In genomic region chr9:110763568-110763967, GRCh38 we compare ENCODE assay signal across 27 cellular contexts.
"Had no signal": no experiment of that assay in that cellular context is flagged by ENCODE, and none has a peak within 500 bp of the region (broad histone marks: within the 10 kb centered on the region; RNA-seq: fewer than 3 reads in every experiment).

No MANE protein-coding gene starts in this region.

- H3K27me3 Mint-ChIP-seq: activated CD4-positive, alpha-beta T cell treated with anti-CD3 and anti-CD28 coated beads, Interleukin-2, amount 10 ng/mL, durations not matched to agents 7 days and 5 days; activated CD8-positive, alpha-beta memory T cell treated with anti-CD3 and anti-CD28 coated beads, Interleukin-2, amount 10 ng/mL, durations not matched to agents 7 days and 5 days; activated CD8-positive, alpha-beta T cell treated with anti-CD3 and anti-CD28 coated beads for 36 hours; activated naive CD8-positive, alpha-beta T cell treated with anti-CD3 and anti-CD28 coated beads, Interleukin-2, amount 50 U/mL, for 24 hours; naive B cell; T-cell had no signal

- H3K4me3 Mint-ChIP-seq: activated CD4-positive, alpha-beta T cell treated with anti-CD3 and anti-CD28 coated beads, Interleukin-2, amount 10 ng/mL, durations not matched to agents 7 days and 5 days; activated CD8-positive, alpha-beta memory T cell treated with anti-CD3 and anti-CD28 coated beads, Interleukin-2, amount 10 ng/mL, durations not matched to agents 7 days and 5 days; activated CD8-positive, alpha-beta T cell treated with anti-CD3 and anti-CD28 coated beads for 36 hours; activated naive CD8-positive, alpha-beta T cell treated with anti-CD3 and anti-CD28 coated beads, Interleukin-2, amount 50 U/mL, for 24 hours; dendritic cell treated with granulocyte-macrophage colony-stimulating factor and Interleukin-4, amounts not matched to agents 40 ng/mL and 50 ng/mL, for 4 days; naive B cell; neural crest cell; stimulated activated naive B cell treated with anti-CD40 and anti-IgM and Interleukin-4, amounts not matched to agents 10 μg/mL and 1 μg/mL and 100 μg/mL, for 72 hours; T-cell; T-helper 2 cell treated with Interferon-gamma antibody and Interleukin-4, amounts not matched to agents 5 μg/mL and 100 μg/mL, for 36 hours had no signal

- H3K36me3 ChIP-seq: upper lobe of left lung had no signal

- DNase-seq: activated CD4-positive, alpha-beta T cell treated with anti-CD3 and anti-CD28 coated beads, Interleukin-2, amount 10 ng/mL, durations not matched to agents 7 days and 5 days; activated CD4-positive, CD25-positive, alpha-beta regulatory T cell treated with anti-CD3 and anti-CD28 coated beads, Interleukin-2, amount 50 U/mL, for 72 hours; activated CD8-positive, alpha-beta memory T cell treated with anti-CD3 and anti-CD28 coated beads, Interleukin-2, amount 10 ng/mL, durations not matched to agents 7 days and 5 days; activated CD8-positive, alpha-beta T cell treated with anti-CD3 and anti-CD28 coated beads for 36 hours; activated effector memory CD4-positive, alpha-beta T cell treated with anti-CD3 and anti-CD28 coated beads, Interleukin-2, amount 50 U/mL, for 16 hours; activated naive CD4-positive, alpha-beta T cell treated with anti-CD3 and anti-CD28 coated beads, Interleukin-2, amount 50 U/mL, for 16 hours; activated naive CD8-positive, alpha-beta T cell treated with anti-CD3 and anti-CD28 coated beads, Interleukin-2, amount 50 U/mL, for 24 hours; activated T-cell treated with anti-CD3 and anti-CD28 coated beads for 4 hours; caudate nucleus; effector CD4-positive, alpha-beta T cell; erythroblast; foreskin melanocyte; mesenchymal stem cell; mucosa of descending colon; naive B cell; posterior cingulate gyrus; stimulated activated CD4-positive, alpha-beta T cell treated with anti-CD3 and anti-CD28 coated beads, Interleukin-2, amount 100 ng/mL, for 48 hours; stimulated activated CD8-positive, alpha-beta memory T cell treated with anti-CD3 and anti-CD28 coated beads, Interleukin-4, amount 100 ng/mL, for 48 hours; stimulated activated naive B cell treated with anti-CD40 and anti-IgM and Interleukin-4, amounts not matched to agents 10 μg/mL and 1 μg/mL and 100 μg/mL, for 72 hours; T-cell; testis; upper lobe of left lung had no signal

- H3K4me1 ChIP-seq: upper lobe of left lung had no signal

- ATAC-seq: activated CD8-positive, alpha-beta memory T cell treated with anti-CD3 and anti-CD28 coated beads, Interleukin-2, amount 10 ng/mL, durations not matched to agents 7 days and 5 days; activated CD8-positive, alpha-beta T cell treated with anti-CD3 and anti-CD28 coated beads for 36 hours; activated naive CD8-positive, alpha-beta T cell treated with anti-CD3 and anti-CD28 coated beads, Interleukin-2, amount 50 U/mL, for 24 hours; mucosa of descending colon; sciatic nerve; stimulated activated naive B cell treated with anti-CD40 and anti-IgM and Interleukin-4, amounts not matched to agents 10 μg/mL and 1 μg/mL and 100 μg/mL, for 72 hours; T-cell had no signal

- H3K4me1 Mint-ChIP-seq: activated CD4-positive, alpha-beta T cell treated with anti-CD3 and anti-CD28 coated beads, Interleukin-2, amount 10 ng/mL, durations not matched to agents 7 days and 5 days; activated CD8-positive, alpha-beta memory T cell treated with anti-CD3 and anti-CD28 coated beads, Interleukin-2, amount 10 ng/mL, durations not matched to agents 7 days and 5 days; activated naive CD8-positive, alpha-beta T cell treated with anti-CD3 and anti-CD28 coated beads, Interleukin-2, amount 50 U/mL, for 24 hours; naive B cell; stimulated activated naive B cell treated with anti-CD40 and anti-IgM and Interleukin-4, amounts not matched to agents 10 μg/mL and 1 μg/mL and 100 μg/mL, for 72 hours; T-cell had no signal

- H3K36me3 Mint-ChIP-seq: activated CD8-positive, alpha-beta memory T cell treated with anti-CD3 and anti-CD28 coated beads, Interleukin-2, amount 10 ng/mL, durations not matched to agents 7 days and 5 days; naive B cell; stimulated activated naive B cell treated with anti-CD40 and anti-IgM and Interleukin-4, amounts not matched to agents 10 μg/mL and 1 μg/mL and 100 μg/mL, for 72 hours; T-cell had no signal

- H3K9me3 Mint-ChIP-seq: activated CD4-positive, alpha-beta T cell treated with anti-CD3 and anti-CD28 coated beads, Interleukin-2, amount 10 ng/mL, durations not matched to agents 7 days and 5 days; activated naive CD8-positive, alpha-beta T cell treated with anti-CD3 and anti-CD28 coated beads, Interleukin-2, amount 50 U/mL, for 24 hours; T-helper 2 cell treated with Interferon-gamma antibody and Interleukin-4, amounts not matched to agents 5 μg/mL and 100 μg/mL, for 36 hours had no signal

- H3K27me3 ChIP-seq: testis, upper lobe of left lung had no signal

- H3K9me3 ChIP-seq: mucosa of descending colon, testis, upper lobe of left lung had no signal

- H3K27ac Mint-ChIP-seq: activated CD4-positive, alpha-beta T cell treated with anti-CD3 and anti-CD28 coated beads, Interleukin-2, amount 10 ng/mL, durations not matched to agents 7 days and 5 days; activated CD8-positive, alpha-beta memory T cell treated with anti-CD3 and anti-CD28 coated beads, Interleukin-2, amount 10 ng/mL, durations not matched to agents 7 days and 5 days; activated CD8-positive, alpha-beta T cell treated with anti-CD3 and anti-CD28 coated beads for 36 hours; activated naive CD8-positive, alpha-beta T cell treated with anti-CD3 and anti-CD28 coated beads, Interleukin-2, amount 50 U/mL, for 24 hours; dendritic cell treated with granulocyte-macrophage colony-stimulating factor and Interleukin-4, amounts not matched to agents 40 ng/mL and 50 ng/mL, for 4 days; naive B cell; stimulated activated naive B cell treated with anti-CD40 and anti-IgM and Interleukin-4, amounts not matched to agents 10 μg/mL and 1 μg/mL and 100 μg/mL, for 72 hours; T-cell; T-helper 2 cell treated with Interferon-gamma antibody and Interleukin-4, amounts not matched to agents 5 μg/mL and 100 μg/mL, for 36 hours had no signal

- H3K4me3 ChIP-seq: mucosa of descending colon, testis, upper lobe of left lung had no signal

- H3K27ac ChIP-seq: testis, upper lobe of left lung, VCaP had no signal
